ENCODE assay signal across 17 cellular contexts in genomic region chr7:46011501-46011900, GRCh38.
DNase-seq lines count a peak whose midpoint lies in the region; TF ChIP-seq lines count a peak whose summit lies in the region.
"Had no signal": no experiment of that assay in that cellular context is flagged by ENCODE, and none has a peak within 500 bp of the region (broad histone marks: within the 10 kb centered on the region; RNA-seq: fewer than 3 reads in every experiment).

No MANE protein-coding gene starts in this region.

- H3K36me3 ChIP-seq in mesendoderm (ENCODE audit: control insufficient read depth, insufficient read depth, low read length) = no peaks in the 10 kb centered on the region
- H3K36me3 ChIP-seq: BLaER1 had no signal

- H3K23ac ChIP-seq in mesendoderm (ENCODE audit: low read length) = no peak overlapping the region

- peak overlapping the region; percentile 66 for H3K4ac ChIP-seq in mesendoderm (ENCODE audit: low read depth, low read length)

- DNase-seq in NCI-H82 (lab: John Stamatoyannopoulos, UW) = peak; percentile 44
- no peak for DNase-seq in NCI-H82 treated with DMSO at 0.1 percent for 48 hours (lab: John Stamatoyannopoulos, UW; ENCODE audit: unreplicated experiment)
- DNase-seq in mesendoderm = peak; percentile 82
- DNase-seq in retinal pigment epithelial cell (ENCODE audit: low read depth) = peak; percentile 9
- no peak for DNase-seq in MV-4-11 (lab: John Stamatoyannopoulos, UW)
- DNase-seq in stimulated activated CD4-positive, alpha-beta T cell treated with anti-CD3 and anti-CD28 coated beads, Interleukin-15, amount 100 ng/mL, for 24 hours = no peak
- DNase-seq: Caco-2; CD4-positive, CD25-positive, alpha-beta regulatory T cell; CD8-positive, alpha-beta T cell; DMS153; DND-41; GM23248; H7; HCEC 1CT had no signal

- TF ChIP-seq CTCF in retinal pigment epithelial cell (conservative IDR thresholded peaks at IDR 0.05; ENCODE audit: low read depth, low read length) = no peak

- H3K79me2 ChIP-seq in mesendoderm (ENCODE audit: control insufficient read depth, insufficient read depth, low read length) = no peaks in the 10 kb centered on the region

- no peak overlapping the region for H3K9ac ChIP-seq in mesendoderm (ENCODE audit: low read length)
- H3K9ac ChIP-seq: BLaER1, GM23248 had no signal

- H3K18ac ChIP-seq in mesendoderm (ENCODE audit: low read length) = no peak overlapping the region

- no peak overlapping the region for H3K56ac ChIP-seq in mesendoderm (ENCODE audit: low read length)

- no peak overlapping the region for H3K4me2 ChIP-seq in mesendoderm (ENCODE audit: low read length)
- H3K4me2 ChIP-seq: BLaER1 had no signal

- H3K79me1 ChIP-seq in mesendoderm (ENCODE audit: low read length) = no peaks in the 10 kb centered on the region

- no CpG with 5 or more reads among the region's 1 CpG for WGBS in mesendoderm (ENCODE audit: extremely low coverage, insufficient coverage, low lambda C conversion rate)

- H3K27ac ChIP-seq in mesendoderm (ENCODE audit: low read depth, low read length) = no peak overlapping the region
- H3K27ac ChIP-seq: 22Rv1, BLaER1, C4-2B, GM23248 had no signal

- H2BK120ac ChIP-seq in mesendoderm (ENCODE audit: low read depth, low read length) = peak overlapping the region; percentile 15

- H3K4me3 ChIP-seq in mesendoderm (ENCODE audit: low read length) (no peak overlapping the region), retinal pigment epithelial cell (ENCODE audit: low read length) (no peak overlapping the region)
- H3K4me3 ChIP-seq: BLaER1, GM23248 had no signal

- H4K5ac ChIP-seq in mesendoderm (ENCODE audit: low read length) = no peak overlapping the region

- H4K8ac ChIP-seq in mesendoderm (ENCODE audit: low read depth, low read length) = no peak overlapping the region

- H3K27me3 ChIP-seq in mesendoderm (ENCODE audit: insufficient read depth, low read length, poor library complexity) = no peaks in the 10 kb centered on the region
- H3K27me3 ChIP-seq: BLaER1 had no signal

- no peak overlapping the region for H2AK5ac ChIP-seq in mesendoderm (ENCODE audit: low read length)

- peaks cover 12% of the 10 kb centered on the region for H3K4me1 ChIP-seq in mesendoderm (ENCODE audit: control insufficient read depth, low read depth, low read length)
- H3K4me1 ChIP-seq: Caco-2 had no signal

- no peak overlapping the region for H2BK15ac ChIP-seq in mesendoderm (replicated peaks; ENCODE audit: low read depth)

- H2BK5ac ChIP-seq in mesendoderm (ENCODE audit: low read length) = no peak overlapping the region

Comparison
In these comparisons a context has a peak if more than half of its experiments do, and no peak if none do; other contexts are left out.
1. DNase-seq: peak in NCI-H82 (single experiment), mesendoderm (single experiment) and retinal pigment epithelial cell (single experiment); none in NCI-H82 treated with DMSO at 0.1 percent for 48 hours (single experiment), MV-4-11 (single experiment) and stimulated activated CD4-positive, alpha-beta T cell treated with anti-CD3 and anti-CD28 coated beads, Interleukin-15, amount 100 ng/mL, for 24 hours (single experiment).